ENCODE assay signal across 17 cellular contexts in genomic region chr1:226716577-226716976, GRCh38. TPM values are rescaled to one million over a fixed set of nuclear protein-coding genes. Genes with fewer than 3 reads are reported as not detected.
DNase-seq lines count a peak whose midpoint lies in the region; ATAC-seq and TF ChIP-seq lines count a peak whose summit lies in the region.
"Had no signal": no experiment of that assay in that cellular context is flagged by ENCODE, and none has a peak within 500 bp of the region (broad histone marks: within the 10 kb centered on the region; RNA-seq: fewer than 3 reads in every experiment).

No MANE protein-coding gene starts in this region.

- H3K27me3 Mint-ChIP-seq in T-helper 1 cell treated with Interleukin-12 subunit alpha and Interleukin-12 subunit beta and Interleukin-4 antibody, amounts not matched to agents 30 μg/mL and 1 μg/mL, for 36 hours (ENCODE audit: low read depth): no peaks in the 10 kb centered on the region

- dilution Hi-C loops in IMR-90 (cut with HindIII; ENCODE audit: low sequenced_read_pairs, unreplicated experiment): no loop called here

- no peak overlapping the region for H3K23ac ChIP-seq in IMR-90 (ENCODE audit: low read depth, low read length)

- no peak for TF ChIP-seq RAD21 in IMR-90 (IDR thresholded peaks at IDR 0.05; ENCODE audit: low read length)

- no peak overlapping the region for H2BK15ac ChIP-seq in IMR-90 (ENCODE audit: low read depth, low read length)

- H2AK5ac ChIP-seq in IMR-90 (ENCODE audit: low read depth, low read length): no peak overlapping the region

- H3K4ac ChIP-seq in IMR-90 (ENCODE audit: low read depth, low read length): no peak overlapping the region

- H3K36me3 ChIP-seq in IMR-90 (ENCODE audit: control insufficient read depth, insufficient read depth, low read length): no peaks in the 10 kb centered on the region
- no peaks in the 10 kb centered on the region for H3K36me3 ChIP-seq in neutrophil
- H3K36me3 ChIP-seq in upper lobe of right lung: no peaks in the 10 kb centered on the region

- H3K9me3 ChIP-seq in IMR-90 (ENCODE audit: control insufficient read depth, insufficient read depth, low read length): peaks cover 2% of the 10 kb centered on the region; the same call in 1 of the 2 replicates
- no peaks in the 10 kb centered on the region for H3K9me3 ChIP-seq in neutrophil
- no peaks in the 10 kb centered on the region for H3K9me3 ChIP-seq in upper lobe of right lung

- intact Hi-C loops in IMR-90 (cut with micrococcal nuclease) (no loop called here), upper lobe of right lung (cut with DNase I) (no loop called here)

- no peak overlapping the region for H4K91ac ChIP-seq in IMR-90 (ENCODE audit: insufficient read depth, low read depth, low read length)

- H3K4me1 ChIP-seq in IMR-90 (ENCODE audit: control insufficient read depth, insufficient read depth, low read length) (peaks cover 7% of the 10 kb centered on the region; the same call in 1 of the 2 replicates), neutrophil (ENCODE audit: control insufficient read depth in 1 of 2, insufficient read depth in 1 of 2, low read depth in 1 of 2, low read length in 1 of 2) (peaks cover 40 to 42% of the 10 kb centered on the region in 2 experiments), upper lobe of right lung (peaks cover 30% of the 10 kb centered on the region)

- H4K8ac ChIP-seq in IMR-90 (ENCODE audit: low read depth in 2 of 2, low read length in 2 of 2): no peak overlapping the region

- H2BK120ac ChIP-seq in IMR-90 (ENCODE audit: low read depth, low read length): no peak overlapping the region

- H4K20me1 ChIP-seq in IMR-90 (ENCODE audit: insufficient read depth, low read length): no peaks in the 10 kb centered on the region

- POLR2A ChIA-PET in IMR-90 (lab: Charles Lee; ENCODE audit: unreplicated experiment): no interaction called here

- H3K4me3 ChIP-seq in IMR-90 (ENCODE audit: insufficient read depth, low read depth, low read length) (no peak overlapping the region), neutrophil (ENCODE audit: low read depth in 1 of 2, low read length in 1 of 2) (no peak overlapping the region), upper lobe of right lung (no peak overlapping the region)

- no peaks in the 10 kb centered on the region for H3K79me1 ChIP-seq in IMR-90 (ENCODE audit: low read depth in 1 of 2, low read length in 2 of 2)

- H3K4me2 ChIP-seq in IMR-90 (ENCODE audit: low read depth, low read length): no peak overlapping the region

- H2BK20ac ChIP-seq in IMR-90 (ENCODE audit: low read depth, low read length): no peak overlapping the region

- no peak overlapping the region for H2AFZ ChIP-seq in IMR-90 (replicated peaks; ENCODE audit: low read length, poor library complexity)

- no peak overlapping the region for H2AK9ac ChIP-seq in IMR-90 (replicated peaks; ENCODE audit: low read depth, low read length, poor library complexity)

- H3K27ac Mint-ChIP-seq in T-helper 1 cell treated with Interleukin-12 subunit alpha and Interleukin-12 subunit beta and Interleukin-4 antibody, amounts not matched to agents 30 μg/mL and 1 μg/mL, for 36 hours: peak overlapping the region; percentile 67
- H3K27ac Mint-ChIP-seq: HFFc6 had no signal

- H3K18ac ChIP-seq in IMR-90 (ENCODE audit: low read depth, low read length): no peak overlapping the region

- no peak for ATAC-seq in IMR-90 (ENCODE audit: low read depth)
- no peak for ATAC-seq in HG03039 (IDR thresholded peaks at IDR 0.05; ENCODE audit: unreplicated experiment)
- ATAC-seq in upper lobe of right lung: no peak

- H3K9me1 ChIP-seq in IMR-90 (ENCODE audit: insufficient read depth, low read length): 0 out of 2 replicates have a peak, but pooled peaks cover 2% of the 10 kb centered on the region

- H3K4me3 Mint-ChIP-seq in T-helper 1 cell treated with Interleukin-12 subunit alpha and Interleukin-12 subunit beta and Interleukin-4 antibody, amounts not matched to agents 30 μg/mL and 1 μg/mL, for 36 hours: no peak overlapping the region
- H3K4me3 Mint-ChIP-seq: HFFc6 had no signal

- no peak for DNase-seq in T-helper 1 cell
- DNase-seq in IMR-90: no peak
- DNase-seq in astrocyte of the hippocampus (ENCODE audit: low read depth, low spot score): peak; percentile 19
- DNase-seq in NOMO-1 (lab: John Stamatoyannopoulos, UW; ENCODE audit: unreplicated experiment in 2 of 2): no peak
- DNase-seq in upper lobe of right lung: no peak
- DNase-seq: activated CD8-positive, alpha-beta memory T cell treated with anti-CD3 and anti-CD28 coated beads for 24 hours; activated gamma-delta T cell treated with Interleukin-2 at 50 U/mL for 16 hours; DND-41; effector CD4-positive, alpha-beta T cell; HFFc6; midbrain; NCI-H2029; occipital lobe had no signal

- H3K27me3 ChIP-seq in IMR-90 (ENCODE audit: control insufficient read depth, insufficient read depth, low read length) (no peaks in the 10 kb centered on the region), neutrophil (no peaks in the 10 kb centered on the region), upper lobe of right lung (no peaks in the 10 kb centered on the region)

- CTCF ChIA-PET in IMR-90 (lab: Yijun Ruan, JAX): no interaction called here

- no peak for TF ChIP-seq POLR2A in IMR-90 (IDR thresholded peaks at IDR 0.05; ENCODE audit: low read depth, low read length)

- peaks cover 35% of the 10 kb centered on the region for H3K36me3 Mint-ChIP-seq in T-helper 1 cell treated with Interleukin-12 subunit alpha and Interleukin-12 subunit beta and Interleukin-4 antibody, amounts not matched to agents 30 μg/mL and 1 μg/mL, for 36 hours (ENCODE audit: low read depth)

- no peak overlapping the region for H3K9ac ChIP-seq in IMR-90 (ENCODE audit: low read depth, low read length)

- no peak overlapping the region for H3K56ac ChIP-seq in IMR-90 (ENCODE audit: extremely low read depth, insufficient read depth, low read length)

- no peak overlapping the region for H3K27ac ChIP-seq in IMR-90 (ENCODE audit: insufficient read depth, low read length)
- peak overlapping the region; percentile 91 for H3K27ac ChIP-seq in neutrophil
- H3K27ac ChIP-seq in upper lobe of right lung: no peak overlapping the region
- H3K27ac ChIP-seq: 22Rv1 had no signal

- WGBS in IMR-90 (ENCODE audit: extremely low coverage in 2 of 2, insufficient read length in 1 of 2), 2 experiments: 73% methylated on average over 2 of the region's 3 CpGs; no CpG with 5 or more reads in 1 of the 2 experiments

- H3K9me3 Mint-ChIP-seq in T-helper 1 cell treated with Interleukin-12 subunit alpha and Interleukin-12 subunit beta and Interleukin-4 antibody, amounts not matched to agents 30 μg/mL and 1 μg/mL, for 36 hours: peaks cover 19% of the 10 kb centered on the region
- H3K9me3 Mint-ChIP-seq: HFFc6 had no signal

- in situ Hi-C loops in IMR-90 (cut with MboI; ENCODE audit: low sequenced_read_pairs): no loop called here

- H4K5ac ChIP-seq in IMR-90 (ENCODE audit: low read depth, low read length): no peak overlapping the region

- H3K4me1 Mint-ChIP-seq in T-helper 1 cell treated with Interleukin-12 subunit alpha and Interleukin-12 subunit beta and Interleukin-4 antibody, amounts not matched to agents 30 μg/mL and 1 μg/mL, for 36 hours (ENCODE audit: low read depth): peaks cover 60% of the 10 kb centered on the region

- no peak overlapping the region for H2BK5ac ChIP-seq in IMR-90 (ENCODE audit: low read depth, low read length, poor library complexity, severe bottlenecking)

- TF ChIP-seq CTCF in IMR-90 (conservative IDR thresholded peaks at IDR 0.05; ENCODE audit: low read depth, low read length) (no peak), neutrophil (IDR thresholded peaks at IDR 0.05) (no peak), upper lobe of right lung (IDR thresholded peaks at IDR 0.05) (no peak)

- H3K14ac ChIP-seq in IMR-90 (replicated peaks; ENCODE audit: low read depth, low read length): no peak overlapping the region

- no TSS peak for BruUV-seq in IMR-90 (replicated peaks; lab: Mats Ljungman, UMichigan)

TF ChIP-seq in IMR-90, 13 proteins besides CTCF, POLR2A, EP300 and RAD21:
- TF ChIP-seq SMC3 (IDR thresholded peaks at IDR 0.05; ENCODE audit: low read depth, low read length): no peak
- TF ChIP-seq RFX5 (IDR thresholded peaks at IDR 0.05; ENCODE audit: low read depth, low read length): peak; percentile 62
- no peak for TF ChIP-seq BHLHE40 (IDR thresholded peaks at IDR 0.05; ENCODE audit: low read depth, low read length)
TF ChIP-seq in IMR-90: peak in this region for 1.

RNA-seq across cellular contexts. Expression of gene ITPKB, which starts 22.5 kb away (rescaled TPM):
- total RNA-seq in IMR-90 (2012; rRNA removed) (0.72 and 0.83 TPM in 2 replicates), upper lobe of right lung (44.1 TPM)
- polyA plus RNA-seq in IMR-90 (2012; rRNA removed): 1.3 and 1.4 TPM in 2 replicates
- polyA plus RNA-seq in IMR-90 (2012; cell fraction: cytosol; rRNA removed): 0.87 and 1.7 TPM in 2 replicates
- 1.9 and 2.6 TPM in 2 replicates for polyA plus RNA-seq in IMR-90 (2012; cell fraction: nucleus; rRNA removed; ENCODE audit: low replicate concordance)

Comparison
In these comparisons a context has a peak if more than half of its experiments do, and no peak if none do; other contexts are left out.
1. RNA of gene ITPKB, which starts 22.5 kb away (total RNA-seq): 44.1 TPM in upper lobe of right lung (single experiment); 0.72 to 0.83 TPM in IMR-90; every median in the first group is over 10 times any median in the second.